ENCODE assay signal across 17 cellular contexts in genomic region chr17:78641666-78642065, GRCh38.
"Had no signal": no experiment of that assay in that cellular context is flagged by ENCODE, and none has a peak within 500 bp of the region (broad histone marks: within the 10 kb centered on the region; RNA-seq: fewer than 3 reads in every experiment).

No MANE protein-coding gene starts in this region.

- H3K4me3 Mint-ChIP-seq: nephron; stimulated activated memory B cell treated with anti-CD40 and anti-IgM and Interleukin-4, amounts not matched to agents 10 μg/mL and 1 μg/mL and 100 μg/mL, for 72 hours; stimulated activated naive CD8-positive, alpha-beta T cell treated with anti-CD3 and anti-CD28 coated beads, Interleukin-15, Interleukin-2, amounts not matched to agents 100 ng/mL and 50 ng/mL, for 24 hours had no signal

- H3K27ac ChIP-seq: gastrocnemius medialis, heart right ventricle, right atrium auricular region, tibial artery, upper lobe of left lung had no signal

- H3K27me3 ChIP-seq: gastrocnemius medialis, right atrium auricular region, upper lobe of left lung had no signal

- DNase-seq: dermis blood vessel endothelial cell; effector CD4-positive, alpha-beta T cell; gastrocnemius medialis; heart right ventricle; hypothalamus; kidney glomerular epithelial cell; mesendoderm; naive B cell; stimulated activated CD4-positive, alpha-beta T cell treated with anti-CD3 and anti-CD28 coated beads, Interleukin-15, amount 100 ng/mL, for 24 hours; stimulated activated CD4-positive, alpha-beta T cell treated with anti-CD3 and anti-CD28 coated beads, Interleukin-1b, Interleukin-23, amount 100 ng/mL, for 48 hours; stimulated activated CD4-positive, alpha-beta T cell treated with anti-CD3 and anti-CD28 coated beads, Interleukin-4, amount 100 ng/mL, for 24 hours; tibial artery; upper lobe of left lung had no signal

- H3K9me3 ChIP-seq: gastrocnemius medialis, heart right ventricle, right atrium auricular region, tibial artery, upper lobe of left lung had no signal

- H3K36me3 ChIP-seq: gastrocnemius medialis, heart right ventricle, right atrium auricular region, tibial artery, upper lobe of left lung had no signal

- H3K4me1 Mint-ChIP-seq: nephron had no signal

- H3K4me1 ChIP-seq: gastrocnemius medialis had no signal

- H3K4me3 ChIP-seq: gastrocnemius medialis, heart right ventricle, right atrium auricular region, tibial artery, upper lobe of left lung had no signal

- H3K9me3 Mint-ChIP-seq: naive B cell; nephron; stimulated activated memory B cell treated with anti-CD40 and anti-IgM and Interleukin-4, amounts not matched to agents 10 μg/mL and 1 μg/mL and 100 μg/mL, for 72 hours; stimulated activated naive CD8-positive, alpha-beta T cell treated with anti-CD3 and anti-CD28 coated beads, Interleukin-15, Interleukin-2, amounts not matched to agents 100 ng/mL and 50 ng/mL, for 24 hours had no signal

- H3K36me3 Mint-ChIP-seq: naive B cell; stimulated activated memory B cell treated with anti-CD40 and anti-IgM and Interleukin-4, amounts not matched to agents 10 μg/mL and 1 μg/mL and 100 μg/mL, for 72 hours had no signal

- H3K27me3 Mint-ChIP-seq: naive B cell; stimulated activated memory B cell treated with anti-CD40 and anti-IgM and Interleukin-4, amounts not matched to agents 10 μg/mL and 1 μg/mL and 100 μg/mL, for 72 hours had no signal

- H3K27ac Mint-ChIP-seq: nephron; stimulated activated memory B cell treated with anti-CD40 and anti-IgM and Interleukin-4, amounts not matched to agents 10 μg/mL and 1 μg/mL and 100 μg/mL, for 72 hours; stimulated activated naive CD8-positive, alpha-beta T cell treated with anti-CD3 and anti-CD28 coated beads, Interleukin-15, Interleukin-2, amounts not matched to agents 100 ng/mL and 50 ng/mL, for 24 hours had no signal
